In genomic region chr11:110338684-110339083, GRCh38 we compare ENCODE assay signal across 20 cellular contexts. TPM values are rescaled to one million over a fixed set of nuclear protein-coding genes. Genes with fewer than 3 reads are reported as not detected.
DNase-seq lines count a peak whose midpoint lies in the region; ATAC-seq and TF ChIP-seq lines count a peak whose summit lies in the region.
"Had no signal": no experiment of that assay in that cellular context is flagged by ENCODE, and none has a peak within 500 bp of the region (broad histone marks: within the 10 kb centered on the region; RNA-seq: fewer than 3 reads in every experiment).

No MANE protein-coding gene starts in this region.

- no peaks in the 10 kb centered on the region for H3K4me1 ChIP-seq in right atrium auricular region
- H3K4me1 ChIP-seq: gastroesophageal sphincter, neural progenitor cell, testis had no signal

- H3K4me3 ChIP-seq in right atrium auricular region = no peak overlapping the region
- H3K4me3 ChIP-seq: BLaER1, coronary artery, gastroesophageal sphincter, lung, neural progenitor cell, testis had no signal

- peaks cover 0 to 9% of the 10 kb centered on the region in 2 donors for H3K36me3 Mint-ChIP-seq in naive B cell
- H3K36me3 Mint-ChIP-seq: neural progenitor cell had no signal

- no peak overlapping the region for H3K4me3 Mint-ChIP-seq in naive B cell
- H3K4me3 Mint-ChIP-seq: activated naive CD4-positive, alpha-beta T cell treated with anti-CD3 and anti-CD28 coated beads for 36 hours; HFFc6; neural progenitor cell had no signal

- H3K4me1 Mint-ChIP-seq in naive B cell = peaks cover 0 to 5% (median 0%) of the 10 kb centered on the region in 3 donors

- H3K27me3 Mint-ChIP-seq in naive B cell = peaks cover 0 to 9% (median 6%) of the 10 kb centered on the region in 3 donors

- no peaks in the 10 kb centered on the region for H3K9me3 ChIP-seq in right atrium auricular region
- H3K9me3 ChIP-seq: gastroesophageal sphincter, testis had no signal

- TF ChIP-seq CTCF in right atrium auricular region (IDR thresholded peaks at IDR 0.05) = no peak

- ATAC-seq in GM18870 (IDR thresholded peaks at IDR 0.05; ENCODE audit: unreplicated experiment) (peak; percentile 37), GM21786 (IDR thresholded peaks at IDR 0.05; ENCODE audit: unreplicated experiment) (peak; percentile 51), naive B cell (ENCODE audit: low read depth in 2 of 2) (peak; percentile 66 to 77), HG03196 (IDR thresholded peaks at IDR 0.05; ENCODE audit: unreplicated experiment) (no peak)
- ATAC-seq: gastroesophageal sphincter had no signal

- H3K9me3 Mint-ChIP-seq in naive B cell = peaks cover 0 to 6% (median 0%) of the 10 kb centered on the region in 7 donors
- H3K9me3 Mint-ChIP-seq: activated naive CD4-positive, alpha-beta T cell treated with anti-CD3 and anti-CD28 coated beads for 36 hours; HFFc6; neural progenitor cell had no signal

- DNase-seq in NOMO-1 (lab: John Stamatoyannopoulos, UW; ENCODE audit: unreplicated experiment in 2 of 2) (peak; percentile 45 to 78), naive B cell (no peak), amniotic stem cell (lab: John Stamatoyannopoulos, UW) (no peak), right atrium auricular region (ENCODE audit: low spot score) (no peak)
- DNase-seq: activated naive CD4-positive, alpha-beta T cell treated with anti-CD3 and anti-CD28 coated beads for 36 hours; DND-41; HFFc6; NCI-H2029 treated with DMSO at 0.1 percent for 48 hours; NCI-H69; stimulated activated CD4-positive, alpha-beta T cell treated with anti-CD3 and anti-CD28 coated beads, Interleukin-1b, Interleukin-23, amount 100 ng/mL, for 48 hours; testis had no signal

- H3K27me3 ChIP-seq in right atrium auricular region = no peaks in the 10 kb centered on the region
- H3K27me3 ChIP-seq: BLaER1, gastroesophageal sphincter, neural progenitor cell, testis had no signal

- peak overlapping the region in 1 of 6 donors; percentile 21 for H3K27ac Mint-ChIP-seq in naive B cell
- H3K27ac Mint-ChIP-seq: activated naive CD4-positive, alpha-beta T cell treated with anti-CD3 and anti-CD28 coated beads for 36 hours; HFFc6; neural progenitor cell had no signal

- no peak overlapping the region for H3K27ac ChIP-seq in right atrium auricular region
- H3K27ac ChIP-seq: BLaER1, coronary artery, gastroesophageal sphincter, neural progenitor cell, RWPE1, testis had no signal

- no peaks in the 10 kb centered on the region for H3K36me3 ChIP-seq in right atrium auricular region
- H3K36me3 ChIP-seq: gastroesophageal sphincter had no signal

RNA-seq across cellular contexts. Expression of gene RDX, which starts 42.3 kb away (rescaled TPM):
- polyA plus RNA-seq in naive B cell (ENCODE audit: low read depth in 6 of 6) = 10 to 100 TPM in 3 of 6 donors, 1 to 10 TPM in 3; 4.1 to 13.7 (median 8.9) TPM
- total RNA-seq in right atrium auricular region = 10 to 100 TPM; 58.8 to 78.5 TPM

Comparison
In these comparisons a context has a peak if more than half of its experiments do, and no peak if none do; other contexts are left out.
1. DNase-seq: peak in NOMO-1 (2 of 2); none in naive B cell (single experiment), amniotic stem cell (single experiment) and right atrium auricular region (single experiment).